ENCODE assay signal across 8 cellular contexts in the genomic region with DNA sequence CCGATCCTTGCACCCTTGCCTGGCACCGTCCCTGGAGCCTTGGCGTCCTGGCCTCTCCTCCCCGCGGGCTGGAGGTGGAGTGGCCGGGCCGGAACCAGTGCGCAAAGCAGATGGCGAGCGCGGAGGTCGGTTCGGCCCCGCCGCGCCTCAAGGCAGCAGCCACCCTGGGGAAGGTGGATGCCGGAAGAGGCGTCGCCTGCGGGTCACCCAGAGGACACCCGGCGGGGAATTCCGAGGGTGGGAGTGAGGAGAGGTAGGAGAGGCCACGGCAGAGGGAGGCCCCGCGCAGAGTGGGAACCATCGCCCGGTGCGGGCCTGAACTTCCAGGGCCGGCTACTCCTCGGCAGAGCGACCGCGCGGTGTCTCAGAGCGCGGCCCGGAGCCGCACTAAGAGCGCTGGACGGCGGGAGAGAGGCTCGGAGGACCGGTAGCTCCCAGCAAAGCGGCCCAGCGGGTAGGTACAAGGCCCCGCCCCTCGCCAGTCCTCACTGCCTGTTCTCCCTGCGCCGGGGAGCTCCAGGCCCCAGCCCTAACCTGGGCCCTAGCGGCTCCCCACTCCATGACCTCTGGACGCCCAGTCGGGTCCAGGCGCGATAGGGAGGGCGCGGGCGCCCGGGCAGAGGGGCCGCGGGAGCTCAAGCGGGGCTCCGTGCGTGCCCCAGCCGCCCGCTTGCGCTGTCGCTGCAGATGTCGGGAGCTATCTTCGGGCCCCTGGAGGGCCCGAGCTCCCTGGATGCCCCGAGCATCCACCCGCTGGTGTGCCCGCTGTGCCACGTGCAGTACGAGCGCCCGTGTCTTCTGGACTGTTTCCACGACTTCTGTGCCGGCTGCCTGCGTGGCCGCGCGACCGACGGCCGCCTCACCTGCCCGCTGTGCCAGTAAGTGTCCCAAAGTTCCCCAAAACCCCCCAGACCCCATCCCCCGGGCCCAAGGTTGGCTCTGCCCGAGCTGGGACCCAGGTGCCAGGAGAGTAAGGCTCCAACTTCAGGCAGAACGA. TPM values are rescaled to one million over a fixed set of nuclear protein-coding genes. Genes with fewer than 3 reads are reported as not detected.
A peak's percentile ranks its signal among the peaks of the same experiment; 100 is the strongest.
DNase-seq lines count a peak whose midpoint lies in the region; ATAC-seq and TF ChIP-seq lines count a peak whose summit lies in the region.

A gene with protein sequence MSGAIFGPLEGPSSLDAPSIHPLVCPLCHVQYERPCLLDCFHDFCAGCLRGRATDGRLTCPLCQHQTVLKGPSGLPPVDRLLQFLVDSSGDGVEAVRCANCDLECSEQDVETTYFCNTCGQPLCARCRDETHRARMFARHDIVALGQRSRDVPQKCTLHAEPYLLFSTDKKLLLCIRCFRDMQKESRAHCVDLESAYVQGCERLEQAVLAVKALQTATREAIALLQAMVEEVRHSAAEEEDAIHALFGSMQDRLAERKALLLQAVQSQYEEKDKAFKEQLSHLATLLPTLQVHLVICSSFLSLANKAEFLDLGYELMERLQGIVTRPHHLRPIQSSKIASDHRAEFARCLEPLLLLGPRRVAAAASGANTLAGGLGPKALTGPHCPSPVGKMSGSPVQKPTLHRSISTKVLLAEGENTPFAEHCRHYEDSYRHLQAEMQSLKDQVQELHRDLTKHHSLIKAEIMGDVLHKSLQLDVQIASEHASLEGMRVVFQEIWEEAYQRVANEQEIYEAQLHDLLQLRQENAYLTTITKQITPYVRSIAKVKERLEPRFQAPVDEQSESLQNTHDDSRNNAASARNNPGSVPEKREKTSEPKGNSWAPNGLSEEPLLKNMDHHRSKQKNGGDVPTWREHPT (plus strand): TSS at position 271 of the 997 bp plus-strand sequence. CDS start 417 bp downstream, at position 688.

- peaks cover 41% of the 10 kb centered on the region for H3K4me1 ChIP-seq in CD4-positive, CD25-positive, alpha-beta regulatory T cell (ENCODE audit: control insufficient read depth, insufficient read depth, low read length, poor library complexity, severe bottlenecking)
- H3K4me1 ChIP-seq in testis, result peaks cover 6% of the 10 kb centered on the region

- peaks cover 24% of the 10 kb centered on the region for H3K27me3 Mint-ChIP-seq in CD4-positive, CD25-positive, alpha-beta regulatory T cell
- H3K27me3 Mint-ChIP-seq in natural killer cell (ENCODE audit: low read depth in 2 of 2), result peaks cover 0 to 21% of the 10 kb centered on the region in 2 donors

- TF ChIP-seq POLR2A in erythroblast (IDR thresholded peaks at IDR 0.05; ENCODE audit: low read length) (no peak), testis (IDR thresholded peaks at IDR 0.05) (no peak)

- H3K9me3 ChIP-seq in CD4-positive, CD25-positive, alpha-beta regulatory T cell (ENCODE audit: control insufficient read depth in 2 of 2, low read length in 2 of 2), result no peaks in the 10 kb centered on the region
- no peaks in the 10 kb centered on the region for H3K9me3 ChIP-seq in testis

- DNase-seq in CD4-positive, CD25-positive, alpha-beta regulatory T cell, result peak; percentile 30 to 45 (median 38)
- DNase-seq in M059J (ENCODE audit: low read depth) (peak; percentile 86), erythroblast (lab: John Stamatoyannopoulos, UW) (peak; percentile 22 to 31), natural killer cell (peak; percentile 26), testis (peak; percentile 61), NCI-H1105 treated with DMSO at 0.1 percent for 48 hours (lab: John Stamatoyannopoulos, UW) (no peak)
- DNase-seq in activated CD8-positive, alpha-beta memory T cell treated with anti-CD3 and anti-CD28 coated beads, Interleukin-2, amount 50 U/mL, for 24 hours (ENCODE audit: extremely low read depth), result peak; percentile 30

- no peaks in the 10 kb centered on the region for H3K9me3 Mint-ChIP-seq in CD4-positive, CD25-positive, alpha-beta regulatory T cell
- no peaks in the 10 kb centered on the region for H3K9me3 Mint-ChIP-seq in natural killer cell

- 0 to 2% methylated on average over 7 to 76 of the region's 91 CpGs for WGBS in testis, 2 donors

- peak; percentile 40 to 54 for ATAC-seq in CD4-positive, CD25-positive, alpha-beta regulatory T cell (ENCODE audit: low read depth in 2 of 2)
- ATAC-seq in GM19463 (IDR thresholded peaks at IDR 0.05; ENCODE audit: unreplicated experiment) (peak; percentile 60), natural killer cell (peak; percentile 60 to 73 (median 68))

- no peak within 1 kb of the TSS for H3K27ac Mint-ChIP-seq in CD4-positive, CD25-positive, alpha-beta regulatory T cell
- H3K27ac Mint-ChIP-seq in natural killer cell, result no peak within 1 kb of the TSS

- peak within 1 kb of the TSS; percentile 31 for H3K4me3 ChIP-seq in CD4-positive, CD25-positive, alpha-beta regulatory T cell (ENCODE audit: low read depth, low read length)
- peak within 1 kb of the TSS; percentile 24 to 43 for H3K4me3 ChIP-seq in testis

- no peak within 1 kb of the TSS for H3K27ac ChIP-seq in CD4-positive, CD25-positive, alpha-beta regulatory T cell (ENCODE audit: insufficient read depth, low read length, poor library complexity, severe bottlenecking)
- peak within 1 kb of the TSS in 1 of 2 donors; percentile 23 for H3K27ac ChIP-seq in testis

- H3K27me3 ChIP-seq in CD4-positive, CD25-positive, alpha-beta regulatory T cell (ENCODE audit: control insufficient read depth, insufficient read depth, low read length), result peaks cover 2% of the 10 kb centered on the region
- H3K27me3 ChIP-seq in testis, result no peaks in the 10 kb centered on the region

- intact Hi-C loops in natural killer cell (cut with micrococcal nuclease) (no loop called here), testis (cut with DNase I; ENCODE audit: low total_unique reads) (no loop called here)

- H3K36me3 Mint-ChIP-seq in CD4-positive, CD25-positive, alpha-beta regulatory T cell, result no peaks in the 10 kb centered on the region
- H3K36me3 Mint-ChIP-seq in natural killer cell, result no peaks in the 10 kb centered on the region

- TF ChIP-seq CTCF in natural killer cell (IDR thresholded peaks at IDR 0.05) (no peak), testis (IDR thresholded peaks at IDR 0.05) (no peak)

- no peaks in the 10 kb centered on the region for H3K36me3 ChIP-seq in CD4-positive, CD25-positive, alpha-beta regulatory T cell (ENCODE audit: control insufficient read depth, insufficient read depth, low read length)
- H3K36me3 ChIP-seq in testis (ENCODE audit: low read depth, missing control alignments), result no peaks in the 10 kb centered on the region

- H3K4me3 Mint-ChIP-seq in CD4-positive, CD25-positive, alpha-beta regulatory T cell, result peak within 1 kb of the TSS; percentile 71 to 90 (median 80)
- H3K4me3 Mint-ChIP-seq in natural killer cell, result peak within 1 kb of the TSS; percentile 47

- peaks cover 0 to 20% (median 7%) of the 10 kb centered on the region in 4 donors for H3K4me1 Mint-ChIP-seq in CD4-positive, CD25-positive, alpha-beta regulatory T cell
- H3K4me1 Mint-ChIP-seq in natural killer cell, result peaks cover 0 to 3% of the 10 kb centered on the region in 2 donors

RNA-seq across cellular contexts. Expression of the gene that starts here (rescaled TPM):
- 8.4 TPM for total RNA-seq in CD4-positive, CD25-positive, alpha-beta regulatory T cell
- polyA plus RNA-seq in CD4-positive, CD25-positive, alpha-beta regulatory T cell, result under 1 TPM; 0.08 to 0.52 (median 0.40) TPM
- 0.91 and 3.9 TPM in 2 replicates for total RNA-seq in M059J (2014; rRNA removed; shearing (Covaris generic))
- total RNA-seq in natural killer cell (1 to 10 TPM; 2.1 to 5.5 (median 2.3) TPM), testis (10 to 100 TPM; 13.2 to 20.1 TPM)
- polyA plus RNA-seq in testis (ENCODE audit: insufficient read depth, low read depth, low replicate concordance), result 4.8 TPM
